Comparison of ENCODE assay signal across 1 cellular context in the genomic region with DNA sequence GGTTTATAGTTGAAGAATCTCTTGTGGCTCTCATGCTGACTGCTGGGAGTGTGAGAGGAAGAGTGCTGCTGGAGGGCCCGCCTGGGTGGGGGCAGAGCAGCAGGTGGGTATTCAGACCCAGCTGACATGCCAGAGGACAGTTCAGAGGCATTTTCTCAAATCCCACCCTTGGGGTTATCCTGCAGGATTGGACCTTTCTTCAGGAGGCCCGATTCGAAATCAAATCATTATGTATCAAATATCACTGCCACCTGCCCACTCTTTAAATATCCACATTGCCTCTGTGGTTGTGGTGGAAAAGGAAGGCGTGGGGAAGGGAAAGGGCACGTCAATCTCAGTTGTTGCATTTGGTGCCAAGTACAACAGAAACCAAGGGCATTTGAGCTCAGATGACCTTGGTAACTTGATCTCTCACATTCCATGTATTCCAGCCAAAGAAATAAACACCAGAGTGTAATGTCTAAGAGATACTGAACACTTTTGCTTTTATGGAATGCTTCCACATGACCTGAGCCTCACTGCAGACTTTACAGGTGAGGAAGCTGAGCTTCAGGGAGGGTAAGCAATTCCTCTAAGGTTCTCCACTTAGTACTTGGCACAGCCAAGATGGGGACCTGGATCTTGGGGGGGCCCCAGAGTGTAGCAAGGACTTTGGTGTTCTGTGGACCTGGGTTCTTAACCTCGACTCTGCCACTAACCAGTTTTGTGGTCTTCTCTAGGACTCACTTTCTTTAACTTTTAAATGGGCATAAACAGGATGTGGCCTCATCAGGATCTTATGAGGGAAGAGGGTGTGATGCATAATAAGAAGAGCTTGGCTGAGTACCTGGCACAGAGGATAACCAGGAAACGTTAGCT.
TF ChIP-seq lines count a peak whose summit lies in the region.

No MANE protein-coding gene starts in this region.

TF ChIP-seq in HepG2, 621 proteins besides CTCF, POLR2A, EP300 and RAD21 (continued from another document and continues in another):
- TF ChIP-seq, protein P1, sequence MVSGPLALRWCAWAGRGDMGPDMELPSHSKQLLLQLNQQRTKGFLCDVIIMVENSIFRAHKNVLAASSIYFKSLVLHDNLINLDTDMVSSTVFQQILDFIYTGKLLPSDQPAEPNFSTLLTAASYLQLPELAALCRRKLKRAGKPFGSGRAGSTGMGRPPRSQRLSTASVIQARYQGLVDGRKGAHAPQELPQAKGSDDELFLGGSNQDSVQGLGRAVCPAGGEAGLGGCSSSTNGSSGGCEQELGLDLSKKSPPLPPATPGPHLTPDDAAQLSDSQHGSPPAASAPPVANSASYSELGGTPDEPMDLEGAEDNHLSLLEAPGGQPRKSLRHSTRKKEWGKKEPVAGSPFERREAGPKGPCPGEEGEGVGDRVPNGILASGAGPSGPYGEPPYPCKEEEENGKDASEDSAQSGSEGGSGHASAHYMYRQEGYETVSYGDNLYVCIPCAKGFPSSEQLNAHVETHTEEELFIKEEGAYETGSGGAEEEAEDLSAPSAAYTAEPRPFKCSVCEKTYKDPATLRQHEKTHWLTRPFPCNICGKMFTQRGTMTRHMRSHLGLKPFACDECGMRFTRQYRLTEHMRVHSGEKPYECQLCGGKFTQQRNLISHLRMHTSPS (CRISPR knock-in tag; IDR thresholded peaks at IDR 0.05; ENCODE audit: low read depth): peak; percentile 85
- TF ChIP-seq SIX4 (CRISPR knock-in tag; IDR thresholded peaks at IDR 0.05): peak; percentile 100
- peak; percentile 60; the same call in 1 of the 2 replicates for TF ChIP-seq ZKSCAN8 (CRISPR knock-in tag; IDR thresholded peaks at IDR 0.05; ENCODE audit: borderline replicate concordance)
- TF ChIP-seq, protein P2, sequence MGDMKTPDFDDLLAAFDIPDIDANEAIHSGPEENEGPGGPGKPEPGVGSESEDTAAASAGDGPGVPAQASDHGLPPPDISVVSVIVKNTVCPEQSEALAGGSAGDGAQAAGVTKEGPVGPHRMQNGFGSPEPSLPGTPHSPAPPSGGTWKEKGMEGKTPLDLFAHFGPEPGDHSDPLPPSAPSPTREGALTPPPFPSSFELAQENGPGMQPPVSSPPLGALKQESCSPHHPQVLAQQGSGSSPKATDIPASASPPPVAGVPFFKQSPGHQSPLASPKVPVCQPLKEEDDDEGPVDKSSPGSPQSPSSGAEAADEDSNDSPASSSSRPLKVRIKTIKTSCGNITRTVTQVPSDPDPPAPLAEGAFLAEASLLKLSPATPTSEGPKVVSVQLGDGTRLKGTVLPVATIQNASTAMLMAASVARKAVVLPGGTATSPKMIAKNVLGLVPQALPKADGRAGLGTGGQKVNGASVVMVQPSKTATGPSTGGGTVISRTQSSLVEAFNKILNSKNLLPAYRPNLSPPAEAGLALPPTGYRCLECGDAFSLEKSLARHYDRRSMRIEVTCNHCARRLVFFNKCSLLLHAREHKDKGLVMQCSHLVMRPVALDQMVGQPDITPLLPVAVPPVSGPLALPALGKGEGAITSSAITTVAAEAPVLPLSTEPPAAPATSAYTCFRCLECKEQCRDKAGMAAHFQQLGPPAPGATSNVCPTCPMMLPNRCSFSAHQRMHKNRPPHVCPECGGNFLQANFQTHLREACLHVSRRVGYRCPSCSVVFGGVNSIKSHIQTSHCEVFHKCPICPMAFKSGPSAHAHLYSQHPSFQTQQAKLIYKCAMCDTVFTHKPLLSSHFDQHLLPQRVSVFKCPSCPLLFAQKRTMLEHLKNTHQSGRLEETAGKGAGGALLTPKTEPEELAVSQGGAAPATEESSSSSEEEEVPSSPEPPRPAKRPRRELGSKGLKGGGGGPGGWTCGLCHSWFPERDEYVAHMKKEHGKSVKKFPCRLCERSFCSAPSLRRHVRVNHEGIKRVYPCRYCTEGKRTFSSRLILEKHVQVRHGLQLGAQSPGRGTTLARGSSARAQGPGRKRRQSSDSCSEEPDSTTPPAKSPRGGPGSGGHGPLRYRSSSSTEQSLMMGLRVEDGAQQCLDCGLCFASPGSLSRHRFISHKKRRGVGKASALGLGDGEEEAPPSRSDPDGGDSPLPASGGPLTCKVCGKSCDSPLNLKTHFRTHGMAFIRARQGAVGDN (CRISPR knock-in tag; IDR thresholded peaks at IDR 0.05): peak; percentile 53
- peak in 1 of 2 experiments; percentile 48; a peak in 1 of 4 replicates for TF ChIP-seq NR2F1 (CRISPR knock-in tag; IDR thresholded peaks at IDR 0.05)
- TF ChIP-seq ERF (CRISPR knock-in tag; IDR thresholded peaks at IDR 0.05): peak; percentile 51; the same call in 1 of the 2 replicates
- TF ChIP-seq TGIF2 (CRISPR knock-in tag; IDR thresholded peaks at IDR 0.05): no peak
- peak; percentile 99 for TF ChIP-seq SIX1 (CRISPR knock-in tag; IDR thresholded peaks at IDR 0.05; ENCODE audit: borderline replicate concordance)
- peak; percentile 65; the same call in 1 of the 2 replicates for TF ChIP-seq PHF21A (CRISPR knock-in tag; IDR thresholded peaks at IDR 0.05)
- TF ChIP-seq, protein P3, sequence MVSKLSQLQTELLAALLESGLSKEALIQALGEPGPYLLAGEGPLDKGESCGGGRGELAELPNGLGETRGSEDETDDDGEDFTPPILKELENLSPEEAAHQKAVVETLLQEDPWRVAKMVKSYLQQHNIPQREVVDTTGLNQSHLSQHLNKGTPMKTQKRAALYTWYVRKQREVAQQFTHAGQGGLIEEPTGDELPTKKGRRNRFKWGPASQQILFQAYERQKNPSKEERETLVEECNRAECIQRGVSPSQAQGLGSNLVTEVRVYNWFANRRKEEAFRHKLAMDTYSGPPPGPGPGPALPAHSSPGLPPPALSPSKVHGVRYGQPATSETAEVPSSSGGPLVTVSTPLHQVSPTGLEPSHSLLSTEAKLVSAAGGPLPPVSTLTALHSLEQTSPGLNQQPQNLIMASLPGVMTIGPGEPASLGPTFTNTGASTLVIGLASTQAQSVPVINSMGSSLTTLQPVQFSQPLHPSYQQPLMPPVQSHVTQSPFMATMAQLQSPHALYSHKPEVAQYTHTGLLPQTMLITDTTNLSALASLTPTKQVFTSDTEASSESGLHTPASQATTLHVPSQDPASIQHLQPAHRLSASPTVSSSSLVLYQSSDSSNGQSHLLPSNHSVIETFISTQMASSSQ (IDR thresholded peaks at IDR 0.05; ENCODE audit: low read depth): no peak
- TF ChIP-seq, protein P3 (CRISPR knock-in tag; IDR thresholded peaks at IDR 0.05; ENCODE audit: borderline replicate concordance): 0 out of 2 replicates have a peak, but pooled peaks have one; percentile 32
- TF ChIP-seq HDAC2 (CRISPR knock-in tag; IDR thresholded peaks at IDR 0.05): peak; percentile 87
- no peak for TF ChIP-seq YEATS2 (CRISPR knock-in tag; IDR thresholded peaks at IDR 0.05; ENCODE audit: borderline replicate concordance)
- no peak for TF ChIP-seq ZNF816 (CRISPR knock-in tag; IDR thresholded peaks at IDR 0.05; ENCODE audit: borderline replicate concordance)
- peak; percentile 43 for TF ChIP-seq HNF4A (CRISPR knock-in tag; IDR thresholded peaks at IDR 0.05)
- TF ChIP-seq NR2F6 (IDR thresholded peaks at IDR 0.05): 0 out of 2 replicates have a peak, but pooled peaks have one; percentile 16
- peak; percentile 82 for TF ChIP-seq NR2F6 (CRISPR knock-in tag; IDR thresholded peaks at IDR 0.05)
- TF ChIP-seq SP4 (CRISPR knock-in tag; IDR thresholded peaks at IDR 0.05): no peak
- TF ChIP-seq, protein P4, sequence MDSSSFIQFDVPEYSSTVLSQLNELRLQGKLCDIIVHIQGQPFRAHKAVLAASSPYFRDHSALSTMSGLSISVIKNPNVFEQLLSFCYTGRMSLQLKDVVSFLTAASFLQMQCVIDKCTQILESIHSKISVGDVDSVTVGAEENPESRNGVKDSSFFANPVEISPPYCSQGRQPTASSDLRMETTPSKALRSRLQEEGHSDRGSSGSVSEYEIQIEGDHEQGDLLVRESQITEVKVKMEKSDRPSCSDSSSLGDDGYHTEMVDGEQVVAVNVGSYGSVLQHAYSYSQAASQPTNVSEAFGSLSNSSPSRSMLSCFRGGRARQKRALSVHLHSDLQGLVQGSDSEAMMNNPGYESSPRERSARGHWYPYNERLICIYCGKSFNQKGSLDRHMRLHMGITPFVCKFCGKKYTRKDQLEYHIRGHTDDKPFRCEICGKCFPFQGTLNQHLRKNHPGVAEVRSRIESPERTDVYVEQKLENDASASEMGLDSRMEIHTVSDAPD (CRISPR knock-in tag; IDR thresholded peaks at IDR 0.05): no peak
- TF ChIP-seq IKZF1 (IDR thresholded peaks at IDR 0.05): no peak
- TF ChIP-seq, protein P5, sequence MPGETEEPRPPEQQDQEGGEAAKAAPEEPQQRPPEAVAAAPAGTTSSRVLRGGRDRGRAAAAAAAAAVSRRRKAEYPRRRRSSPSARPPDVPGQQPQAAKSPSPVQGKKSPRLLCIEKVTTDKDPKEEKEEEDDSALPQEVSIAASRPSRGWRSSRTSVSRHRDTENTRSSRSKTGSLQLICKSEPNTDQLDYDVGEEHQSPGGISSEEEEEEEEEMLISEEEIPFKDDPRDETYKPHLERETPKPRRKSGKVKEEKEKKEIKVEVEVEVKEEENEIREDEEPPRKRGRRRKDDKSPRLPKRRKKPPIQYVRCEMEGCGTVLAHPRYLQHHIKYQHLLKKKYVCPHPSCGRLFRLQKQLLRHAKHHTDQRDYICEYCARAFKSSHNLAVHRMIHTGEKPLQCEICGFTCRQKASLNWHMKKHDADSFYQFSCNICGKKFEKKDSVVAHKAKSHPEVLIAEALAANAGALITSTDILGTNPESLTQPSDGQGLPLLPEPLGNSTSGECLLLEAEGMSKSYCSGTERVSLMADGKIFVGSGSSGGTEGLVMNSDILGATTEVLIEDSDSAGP (CRISPR knock-in tag; IDR thresholded peaks at IDR 0.05; ENCODE audit: borderline replicate concordance): peak; percentile 27; the same call in 1 of the 2 replicates
- TF ChIP-seq, protein P6, sequence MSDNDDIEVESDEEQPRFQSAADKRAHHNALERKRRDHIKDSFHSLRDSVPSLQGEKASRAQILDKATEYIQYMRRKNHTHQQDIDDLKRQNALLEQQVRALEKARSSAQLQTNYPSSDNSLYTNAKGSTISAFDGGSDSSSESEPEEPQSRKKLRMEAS (IDR thresholded peaks at IDR 0.05): peak; percentile 28; the same call in 1 of the 2 replicates
- no peak for TF ChIP-seq KLF15 (CRISPR knock-in tag; IDR thresholded peaks at IDR 0.05; ENCODE audit: borderline replicate concordance)
- no peak for TF ChIP-seq ZNF30 (CRISPR knock-in tag; IDR thresholded peaks at IDR 0.05)
- TF ChIP-seq RXRA (CRISPR knock-in tag; IDR thresholded peaks at IDR 0.05): peak; percentile 55; the same call in 1 of the 2 replicates
- TF ChIP-seq ZFP82 (CRISPR knock-in tag; IDR thresholded peaks at IDR 0.05; ENCODE audit: borderline replicate concordance): no peak
- TF ChIP-seq, protein P7, sequence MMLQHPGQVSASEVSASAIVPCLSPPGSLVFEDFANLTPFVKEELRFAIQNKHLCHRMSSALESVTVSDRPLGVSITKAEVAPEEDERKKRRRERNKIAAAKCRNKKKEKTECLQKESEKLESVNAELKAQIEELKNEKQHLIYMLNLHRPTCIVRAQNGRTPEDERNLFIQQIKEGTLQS (CRISPR knock-in tag; IDR thresholded peaks at IDR 0.05): no peak
- TF ChIP-seq, protein P8, sequence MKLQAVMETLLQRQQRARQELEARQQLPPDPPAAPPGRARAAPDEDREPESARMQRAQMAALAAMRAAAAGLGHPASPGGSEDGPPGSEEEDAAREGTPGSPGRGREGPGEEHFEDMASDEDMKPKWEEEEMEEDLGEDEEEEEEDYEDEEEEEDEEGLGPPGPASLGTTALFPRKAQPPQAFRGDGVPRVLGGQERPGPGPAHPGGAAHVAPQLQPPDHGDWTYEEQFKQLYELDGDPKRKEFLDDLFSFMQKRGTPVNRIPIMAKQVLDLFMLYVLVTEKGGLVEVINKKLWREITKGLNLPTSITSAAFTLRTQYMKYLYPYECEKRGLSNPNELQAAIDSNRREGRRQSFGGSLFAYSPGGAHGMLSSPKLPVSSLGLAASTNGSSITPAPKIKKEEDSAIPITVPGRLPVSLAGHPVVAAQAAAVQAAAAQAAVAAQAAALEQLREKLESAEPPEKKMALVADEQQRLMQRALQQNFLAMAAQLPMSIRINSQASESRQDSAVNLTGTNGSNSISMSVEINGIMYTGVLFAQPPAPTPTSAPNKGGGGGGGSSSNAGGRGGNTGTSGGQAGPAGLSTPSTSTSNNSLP (IDR thresholded peaks at IDR 0.05; ENCODE audit: low read depth, low read length): peak; percentile 92
- TF ChIP-seq ZNF317 (CRISPR knock-in tag; IDR thresholded peaks at IDR 0.05): peak; percentile 62; the same call in 1 of the 2 replicates
- TF ChIP-seq, protein P9, sequence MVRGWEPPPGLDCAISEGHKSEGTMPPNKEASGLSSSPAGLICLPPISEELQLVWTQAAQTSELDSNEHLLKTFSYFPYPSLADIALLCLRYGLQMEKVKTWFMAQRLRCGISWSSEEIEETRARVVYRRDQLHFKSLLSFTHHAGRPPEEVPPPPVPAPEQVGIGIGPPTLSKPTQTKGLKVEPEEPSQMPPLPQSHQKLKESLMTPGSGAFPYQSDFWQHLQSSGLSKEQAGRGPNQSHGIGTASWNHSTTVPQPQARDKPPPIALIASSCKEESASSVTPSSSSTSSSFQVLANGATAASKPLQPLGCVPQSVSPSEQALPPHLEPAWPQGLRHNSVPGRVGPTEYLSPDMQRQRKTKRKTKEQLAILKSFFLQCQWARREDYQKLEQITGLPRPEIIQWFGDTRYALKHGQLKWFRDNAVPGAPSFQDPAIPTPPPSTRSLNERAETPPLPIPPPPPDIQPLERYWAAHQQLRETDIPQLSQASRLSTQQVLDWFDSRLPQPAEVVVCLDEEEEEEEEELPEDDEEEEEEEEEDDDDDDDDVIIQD (CRISPR knock-in tag; IDR thresholded peaks at IDR 0.05; ENCODE audit: low read depth): no peak
- TF ChIP-seq TEAD3 (CRISPR knock-in tag; optimal IDR thresholded peaks at IDR 0.05; ENCODE audit: borderline replicate concordance): peak; percentile 95
- no peak for TF ChIP-seq ZFP90 (CRISPR knock-in tag; IDR thresholded peaks at IDR 0.05; ENCODE audit: borderline replicate concordance)
- peak; percentile 72; the same call in 1 of the 2 replicates for TF ChIP-seq IRF2 (CRISPR knock-in tag; IDR thresholded peaks at IDR 0.05)
- no peak for TF ChIP-seq ZNF567 (CRISPR knock-in tag; IDR thresholded peaks at IDR 0.05; ENCODE audit: borderline replicate concordance)
- TF ChIP-seq NFKB2 (CRISPR knock-in tag; IDR thresholded peaks at IDR 0.05; ENCODE audit: borderline replicate concordance): no peak
- TF ChIP-seq PPARG (CRISPR knock-in tag; conservative IDR thresholded peaks at IDR 0.05): peak; percentile 71
- 0 out of 2 replicates have a peak, but pooled peaks have one; percentile 30 for TF ChIP-seq ZNF792 (CRISPR knock-in tag; IDR thresholded peaks at IDR 0.05)
